In genomic region chr19:10195199-10195519, GRCh38 we compare ENCODE assay signal across 8 cellular contexts. TPM values are rescaled to one million over a fixed set of nuclear protein-coding genes. Genes with fewer than 3 reads are reported as not detected.
DNase-seq lines count a peak whose midpoint lies in the region; ATAC-seq and TF ChIP-seq lines count a peak whose summit lies in the region.

No MANE protein-coding gene starts in this region.

- 16 to 25% methylated on average over 6 of the region's 6 CpGs for WGBS in sigmoid colon, 2 donors

- no peak for TF ChIP-seq EP300 in sigmoid colon (IDR thresholded peaks at IDR 0.05)

- peak overlapping the region; percentile 85 to 97 (median 88) for H3K27ac ChIP-seq in sigmoid colon

- no peaks in the 10 kb centered on the region for H3K36me3 ChIP-seq in sigmoid colon

- TF ChIP-seq CTCF in NB4 (IDR thresholded peaks at IDR 0.05; ENCODE audit: low read depth, low read length) (no peak), epithelial cell of esophagus (IDR thresholded peaks at IDR 0.05; ENCODE audit: insufficient read depth, low read depth, low read length, missing control alignments) (no peak), sigmoid colon (IDR thresholded peaks at IDR 0.05) (no peak)

- no peaks in the 10 kb centered on the region for H3K27me3 ChIP-seq in sigmoid colon

- peak overlapping the region; percentile 88 for H3K4me3 ChIP-seq in NB4 (ENCODE audit: low read depth, low read length)
- peak overlapping the region; percentile 85 for H3K4me3 ChIP-seq in epithelial cell of esophagus (ENCODE audit: low read length)
- peak overlapping the region; percentile 63 to 92 (median 66) for H3K4me3 ChIP-seq in sigmoid colon

- intact Hi-C loops in sigmoid colon (cut with DNase I): loop anchor here (10.0 kb wide), 1 partner anchor 140 kb away; the partner anchor contains the start of genes ICAM3 and RAVER1

- H3K9me3 ChIP-seq in sigmoid colon: no peaks in the 10 kb centered on the region

- ATAC-seq in GM19395 (IDR thresholded peaks at IDR 0.05; ENCODE audit: unreplicated experiment): peak; percentile 19
- ATAC-seq in HG03460 (IDR thresholded peaks at IDR 0.05; ENCODE audit: unreplicated experiment): no peak

- H3K4me1 ChIP-seq in sigmoid colon: peaks cover 5 to 19% (median 18%) of the 10 kb centered on the region in 4 donors

- DNase-seq in NB4 (ENCODE audit: low read depth) (no peak), epithelial cell of esophagus (ENCODE audit: low read depth) (no peak), sigmoid colon (no peak), HUDEP-2 (lab: John Stamatoyannopoulos, UW; ENCODE audit: unreplicated experiment in 76 of 76) (no peak), iPS-NIHi7 (ENCODE audit: extremely low spot score) (no peak), NCI-H1417 (lab: John Stamatoyannopoulos, UW) (no peak)

- peak; percentile 12 for TF ChIP-seq POLR2A in NB4 (IDR thresholded peaks at IDR 0.05; ENCODE audit: extremely low read depth, insufficient read length)
- no peak for TF ChIP-seq POLR2A in sigmoid colon (IDR thresholded peaks at IDR 0.05)

RNA-seq across cellular contexts. Expression of gene DNMT1, which starts 0.4 kb away (rescaled TPM):
- 10 to 100 TPM; 22.1 to 47.6 (median 34.9) TPM for total RNA-seq in sigmoid colon
- polyA plus RNA-seq in sigmoid colon: 10 to 100 TPM; 12.0 to 47.9 (median 13.6) TPM

RNA-seq across cellular contexts. Expression of gene S1PR2, which starts 36.0 kb away (rescaled TPM):
- total RNA-seq in sigmoid colon: 10 to 100 TPM in 3 of 4 donors, 1 to 10 TPM in 1; 7.1 to 13.0 (median 10.6) TPM
- polyA plus RNA-seq in sigmoid colon: 1 to 10 TPM; 1.2 to 3.6 (median 3.5) TPM

RNA-seq across cellular contexts. Expression of gene MRPL4, which starts 56.9 kb away (rescaled TPM):
- 10 to 100 TPM; 37.9 to 68.9 (median 62.8) TPM for total RNA-seq in sigmoid colon
- 10 to 100 TPM; 45.1 to 85.2 (median 51.1) TPM for polyA plus RNA-seq in sigmoid colon
